Comparison of ENCODE assay signal across 1 cellular context in genomic region chr7:66255533-66256100, GRCh38.
TF ChIP-seq lines count a peak whose summit lies in the region.

No MANE protein-coding gene starts in this region.

TF ChIP-seq in GM23338, 12 proteins besides CTCF, POLR2A, EP300 and RAD21 (continued from another document):
- TF ChIP-seq ZNF462 (CRISPR knock-in tag; IDR thresholded peaks at IDR 0.05), result no peak
